17 cellular contexts compared by ENCODE assay signal in genomic region chr4:23038626-23039245, GRCh38.
"Had no signal": no experiment of that assay in that cellular context is flagged by ENCODE, and none has a peak within 500 bp of the region (broad histone marks: within the 10 kb centered on the region; RNA-seq: fewer than 3 reads in every experiment).

No MANE protein-coding gene starts in this region.

- DNase-seq: activated CD4-positive, alpha-beta memory T cell treated with anti-CD3 and anti-CD28 coated beads for 36 hours; activated CD4-positive, alpha-beta T cell treated with anti-CD3 and anti-CD28 coated beads for 36 hours; activated CD8-positive, alpha-beta memory T cell treated with anti-CD3 and anti-CD28 coated beads, Interleukin-2, amount 10 ng/mL, durations not matched to agents 7 days and 5 days; activated naive CD4-positive, alpha-beta T cell treated with anti-CD3 and anti-CD28 coated beads, Interleukin-2, amount 50 U/mL, for 16 hours; activated T-cell treated with anti-CD3 and anti-CD28 coated beads, Interleukin-2, amount 50 U/mL, for 1 hour; effector memory CD4-positive, alpha-beta T cell; heart left ventricle; mammary epithelial cell; natural killer cell; retina; stimulated activated CD4-positive, alpha-beta T cell treated with anti-CD3 and anti-CD28 coated beads, Interleukin-4, amount 100 ng/mL, for 24 hours; stimulated activated naive CD4-positive, alpha-beta T cell; tibial artery; uterus; WERI-Rb-1 had no signal

- H3K4me3 Mint-ChIP-seq: activated CD4-positive, alpha-beta memory T cell treated with anti-CD3 and anti-CD28 coated beads for 36 hours; activated CD4-positive, alpha-beta T cell treated with anti-CD3 and anti-CD28 coated beads for 36 hours; activated CD8-positive, alpha-beta memory T cell treated with anti-CD3 and anti-CD28 coated beads, Interleukin-2, amount 10 ng/mL, durations not matched to agents 7 days and 5 days; dendritic cell treated with granulocyte-macrophage colony-stimulating factor and Interleukin-4, amounts not matched to agents 40 ng/mL and 50 ng/mL, for 4 days; natural killer cell had no signal

- H3K27me3 Mint-ChIP-seq: activated CD4-positive, alpha-beta memory T cell treated with anti-CD3 and anti-CD28 coated beads for 36 hours; activated CD4-positive, alpha-beta T cell treated with anti-CD3 and anti-CD28 coated beads for 36 hours; activated CD8-positive, alpha-beta memory T cell treated with anti-CD3 and anti-CD28 coated beads, Interleukin-2, amount 10 ng/mL, durations not matched to agents 7 days and 5 days; dendritic cell treated with granulocyte-macrophage colony-stimulating factor and Interleukin-4, amounts not matched to agents 40 ng/mL and 50 ng/mL, for 4 days had no signal

- H3K9me3 Mint-ChIP-seq: dendritic cell treated with granulocyte-macrophage colony-stimulating factor and Interleukin-4, amounts not matched to agents 40 ng/mL and 50 ng/mL, for 4 days had no signal

- H3K36me3 Mint-ChIP-seq: activated CD4-positive, alpha-beta memory T cell treated with anti-CD3 and anti-CD28 coated beads for 36 hours; activated CD8-positive, alpha-beta memory T cell treated with anti-CD3 and anti-CD28 coated beads, Interleukin-2, amount 10 ng/mL, durations not matched to agents 7 days and 5 days; natural killer cell had no signal

- H3K27ac ChIP-seq: heart left ventricle, tibial artery, uterus, WERI-Rb-1 had no signal

- H3K4me3 ChIP-seq: heart left ventricle, tibial artery, uterus had no signal

- H3K4me1 ChIP-seq: tibial artery, uterus had no signal

- H3K27me3 ChIP-seq: heart left ventricle, tibial artery, uterus had no signal

- H3K4me1 Mint-ChIP-seq: activated CD4-positive, alpha-beta T cell treated with anti-CD3 and anti-CD28 coated beads for 36 hours; activated CD8-positive, alpha-beta memory T cell treated with anti-CD3 and anti-CD28 coated beads, Interleukin-2, amount 10 ng/mL, durations not matched to agents 7 days and 5 days; natural killer cell had no signal

- H3K9me3 ChIP-seq: heart left ventricle, tibial artery, uterus had no signal

- H3K36me3 ChIP-seq: heart left ventricle, tibial artery, uterus, WERI-Rb-1 had no signal

- H3K27ac Mint-ChIP-seq: activated CD4-positive, alpha-beta memory T cell treated with anti-CD3 and anti-CD28 coated beads for 36 hours; activated CD4-positive, alpha-beta T cell treated with anti-CD3 and anti-CD28 coated beads for 36 hours; activated CD8-positive, alpha-beta memory T cell treated with anti-CD3 and anti-CD28 coated beads, Interleukin-2, amount 10 ng/mL, durations not matched to agents 7 days and 5 days; dendritic cell treated with granulocyte-macrophage colony-stimulating factor and Interleukin-4, amounts not matched to agents 40 ng/mL and 50 ng/mL, for 4 days; natural killer cell had no signal

- ATAC-seq: activated CD4-positive, alpha-beta T cell treated with anti-CD3 and anti-CD28 coated beads for 36 hours; activated CD8-positive, alpha-beta memory T cell treated with anti-CD3 and anti-CD28 coated beads, Interleukin-2, amount 10 ng/mL, durations not matched to agents 7 days and 5 days; heart left ventricle; left lobe of liver; natural killer cell had no signal
